8 cellular contexts compared by ENCODE assay signal in the genomic region with DNA sequence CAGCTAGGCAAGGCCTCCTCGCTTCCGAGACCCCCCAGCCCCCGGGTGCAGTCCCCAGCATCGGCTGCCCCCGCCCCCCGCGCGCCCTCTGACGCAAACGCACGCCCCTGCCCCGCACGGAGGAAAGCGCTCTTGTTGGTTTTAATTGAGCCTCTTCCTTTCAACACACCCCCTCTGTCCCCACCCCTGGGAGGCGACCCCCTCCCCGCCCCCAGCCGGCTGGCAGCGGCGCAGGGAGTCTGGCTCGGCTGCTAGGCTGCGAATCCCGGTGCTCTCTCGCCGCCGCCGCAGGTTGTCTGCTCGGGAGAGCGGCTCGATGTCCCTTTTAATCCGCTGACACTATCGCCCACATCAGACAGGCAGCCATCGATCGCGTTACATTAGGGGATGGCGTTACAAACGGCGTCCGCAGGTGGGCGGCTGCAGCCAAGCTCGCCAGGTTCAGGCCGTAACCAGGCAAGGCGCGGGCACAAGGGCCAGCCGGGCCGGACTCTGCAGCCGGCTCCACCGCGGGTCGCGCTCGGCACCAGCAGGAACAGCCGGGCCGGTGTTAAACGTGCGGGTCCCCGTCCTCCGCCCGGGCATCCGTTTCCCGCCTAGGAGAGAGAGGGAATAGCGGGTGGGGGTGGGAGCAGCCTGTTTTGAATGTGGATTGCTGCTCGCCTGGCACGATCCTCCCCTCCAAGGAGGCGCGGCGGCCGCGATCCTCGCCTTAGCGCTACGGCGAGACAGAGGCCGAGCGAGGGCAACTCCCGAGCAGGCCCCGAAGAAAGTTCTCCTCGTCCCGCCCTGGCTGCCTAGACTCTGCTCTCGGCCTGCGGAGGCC.
DNase-seq lines count a peak whose midpoint lies in the region; TF ChIP-seq lines count a peak whose summit lies in the region.

No MANE protein-coding gene starts in this region.

- H3K36me3 ChIP-seq in neutrophil = no peaks in the 10 kb centered on the region

- TF ChIP-seq CTCF in 22Rv1 (IDR thresholded peaks at IDR 0.05) (peak; percentile 6; the same call in 1 of the 2 replicates), GM13977 (IDR thresholded peaks at IDR 0.05; ENCODE audit: extremely low read depth, insufficient read depth, missing control alignments) (no peak), VCaP (conservative IDR thresholded peaks at IDR 0.05) (no peak), neutrophil (IDR thresholded peaks at IDR 0.05) (no peak)

- peak overlapping the region; percentile 42 to 47 for H3K4me3 ChIP-seq in neutrophil (ENCODE audit: low read depth in 1 of 2, low read length in 1 of 2)

- in situ Hi-C loops in GM13977 (cut with MboI; ENCODE audit: low pct_unique_long_range_greater_than_20kb, low sequenced_read_pairs, unreplicated experiment) = loop anchor here (25.0 kb wide), 1 partner anchor 1258 kb away; no protein-coding TSS in a partner anchor

- H3K4me1 ChIP-seq in neutrophil (ENCODE audit: control insufficient read depth in 1 of 2, insufficient read depth in 1 of 2, low read depth in 1 of 2, low read length in 1 of 2) = peaks cover 36 to 40% of the 10 kb centered on the region in 2 experiments

- no peaks in the 10 kb centered on the region for H3K9me3 ChIP-seq in neutrophil

- peak; percentile 44 for DNase-seq in GM13977 (ENCODE audit: low spot score)
- peak; percentile 44 for DNase-seq in fibroblast of peridontal ligament (ENCODE audit: extremely low read depth)
- DNase-seq in RPMI8226 = no peak
- DNase-seq in NCI-H2107 treated with DMSO at 0.1 percent for 48 hours (lab: John Stamatoyannopoulos, UW; ENCODE audit: unreplicated experiment) = no peak
- no peak for DNase-seq in stimulated activated CD4-positive, alpha-beta T cell treated with anti-CD3 and anti-CD28 coated beads, Interleukin-2, amount 100 ng/mL, for 24 hours

- H3K27me3 ChIP-seq in neutrophil = peaks cover 100% of the 10 kb centered on the region

- peak overlapping the region; percentile 91 for H3K27ac ChIP-seq in 22Rv1
- peak overlapping the region; percentile 52; the same call in 1 of the 2 replicates for H3K27ac ChIP-seq in VCaP
- H3K27ac ChIP-seq in neutrophil = no peak overlapping the region

Comparison
In these comparisons a context has a peak if more than half of its experiments do, and no peak if none do; other contexts are left out.
1. DNase-seq: peak in GM13977 (single experiment) and fibroblast of peridontal ligament (single experiment); none in RPMI8226 (single experiment), NCI-H2107 treated with DMSO at 0.1 percent for 48 hours (single experiment) and stimulated activated CD4-positive, alpha-beta T cell treated with anti-CD3 and anti-CD28 coated beads, Interleukin-2, amount 100 ng/mL, for 24 hours (0 of 2).